ENCODE assay signal across 1 cellular context in genomic region chr17:44211281-44212265, GRCh38.
TF ChIP-seq lines count a peak whose summit lies in the region.

No MANE protein-coding gene starts in this region.

TF ChIP-seq in HCT116, 20 proteins besides CTCF, POLR2A, EP300 and RAD21 (continued from another document):
- TF ChIP-seq, protein P1, sequence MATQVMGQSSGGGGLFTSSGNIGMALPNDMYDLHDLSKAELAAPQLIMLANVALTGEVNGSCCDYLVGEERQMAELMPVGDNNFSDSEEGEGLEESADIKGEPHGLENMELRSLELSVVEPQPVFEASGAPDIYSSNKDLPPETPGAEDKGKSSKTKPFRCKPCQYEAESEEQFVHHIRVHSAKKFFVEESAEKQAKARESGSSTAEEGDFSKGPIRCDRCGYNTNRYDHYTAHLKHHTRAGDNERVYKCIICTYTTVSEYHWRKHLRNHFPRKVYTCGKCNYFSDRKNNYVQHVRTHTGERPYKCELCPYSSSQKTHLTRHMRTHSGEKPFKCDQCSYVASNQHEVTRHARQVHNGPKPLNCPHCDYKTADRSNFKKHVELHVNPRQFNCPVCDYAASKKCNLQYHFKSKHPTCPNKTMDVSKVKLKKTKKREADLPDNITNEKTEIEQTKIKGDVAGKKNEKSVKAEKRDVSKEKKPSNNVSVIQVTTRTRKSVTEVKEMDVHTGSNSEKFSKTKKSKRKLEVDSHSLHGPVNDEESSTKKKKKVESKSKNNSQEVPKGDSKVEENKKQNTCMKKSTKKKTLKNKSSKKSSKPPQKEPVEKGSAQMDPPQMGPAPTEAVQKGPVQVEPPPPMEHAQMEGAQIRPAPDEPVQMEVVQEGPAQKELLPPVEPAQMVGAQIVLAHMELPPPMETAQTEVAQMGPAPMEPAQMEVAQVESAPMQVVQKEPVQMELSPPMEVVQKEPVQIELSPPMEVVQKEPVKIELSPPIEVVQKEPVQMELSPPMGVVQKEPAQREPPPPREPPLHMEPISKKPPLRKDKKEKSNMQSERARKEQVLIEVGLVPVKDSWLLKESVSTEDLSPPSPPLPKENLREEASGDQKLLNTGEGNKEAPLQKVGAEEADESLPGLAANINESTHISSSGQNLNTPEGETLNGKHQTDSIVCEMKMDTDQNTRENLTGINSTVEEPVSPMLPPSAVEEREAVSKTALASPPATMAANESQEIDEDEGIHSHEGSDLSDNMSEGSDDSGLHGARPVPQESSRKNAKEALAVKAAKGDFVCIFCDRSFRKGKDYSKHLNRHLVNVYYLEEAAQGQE (IDR thresholded peaks at IDR 0.05; ENCODE audit: low read depth), result no peak
- TF ChIP-seq SP1 (IDR thresholded peaks at IDR 0.05; ENCODE audit: low read depth) (no peak), CEBPB (IDR thresholded peaks at IDR 0.05; ENCODE audit: low read depth) (no peak), ELF1 (IDR thresholded peaks at IDR 0.05; ENCODE audit: borderline replicate concordance, low read depth) (no peak), YY1 (IDR thresholded peaks at IDR 0.05; ENCODE audit: extremely low read depth, insufficient replicate concordance, low read depth, low read length) (no peak), EGR1 (IDR thresholded peaks at IDR 0.05; ENCODE audit: low read depth) (no peak)
